1 cellular context compared by ENCODE assay signal in genomic region chr17:39979865-39980401, GRCh38.
A peak's percentile ranks its signal among the peaks of the same experiment; 100 is the strongest.
TF ChIP-seq lines count a peak whose summit lies in the region.

No MANE protein-coding gene starts in this region.

TF ChIP-seq in K562, 482 proteins besides CTCF, POLR2A, EP300 and RAD21 (continued from another document and continues in another):
- TF ChIP-seq CHD7 (IDR thresholded peaks at IDR 0.05; ENCODE audit: low read depth, low read length) (no peak), LCOR (CRISPR knock-in tag; IDR thresholded peaks at IDR 0.05) (no peak), MTA1 (IDR thresholded peaks at IDR 0.05; ENCODE audit: borderline replicate concordance) (peak; percentile 75), ZNF780A (CRISPR knock-in tag; IDR thresholded peaks at IDR 0.05) (no peak), NCOR1 (IDR thresholded peaks at IDR 0.05) (peak; percentile 22; the same call in 1 of the 2 replicates), TGIF2 (CRISPR knock-in tag; IDR thresholded peaks at IDR 0.05) (no peak), ZNF316 (IDR thresholded peaks at IDR 0.05) (no peak), ZNF707 (CRISPR knock-in tag; conservative IDR thresholded peaks at IDR 0.05) (no peak), ZBTB7A (IDR thresholded peaks at IDR 0.05; ENCODE audit: borderline replicate concordance, control insufficient read depth, low read depth, low read length) (no peak; the same call in 1 of the 2 replicates), MCM2 (IDR thresholded peaks at IDR 0.05; ENCODE audit: low read depth) (no peak), ARID3A (IDR thresholded peaks at IDR 0.05; ENCODE audit: borderline replicate concordance, low read depth, low read length) (no peak), EHMT2 (IDR thresholded peaks at IDR 0.05) (peak; percentile 69; the same call in 1 of the 2 replicates), MXI1 (IDR thresholded peaks at IDR 0.05; ENCODE audit: low read depth, low read length) (no peak), NR3C1 (CRISPR knock-in tag; IDR thresholded peaks at IDR 0.05) (no peak), RBM17 (IDR thresholded peaks at IDR 0.05; ENCODE audit: borderline replicate concordance, low read depth, low read length) (no peak), NEUROD1 (IDR thresholded peaks at IDR 0.05; ENCODE audit: borderline replicate concordance, low read depth, low read length, partially characterized antibody) (peak; percentile 54), SMAD1 (IDR thresholded peaks at IDR 0.05; ENCODE audit: low read depth, low read length, partially characterized antibody) (peak; percentile 5), TRIM28 (IDR thresholded peaks at IDR 0.05) (no peak), FOXA3 (CRISPR knock-in tag; conservative IDR thresholded peaks at IDR 0.05 in 1 of 2, IDR thresholded peaks at IDR 0.05 in 1 of 2) (no peak), RHOXF2B (CRISPR knock-in tag; conservative IDR thresholded peaks at IDR 0.05) (no peak), HMBOX1 (IDR thresholded peaks at IDR 0.05) (0 out of 2 replicates have a peak, but pooled peaks have one; percentile 7), ZNF655 (CRISPR knock-in tag; IDR thresholded peaks at IDR 0.05) (no peak), GABPA (tag; conservative IDR thresholded peaks at IDR 0.05; ENCODE audit: low read depth) (no peak), HDAC2 (IDR thresholded peaks at IDR 0.05) (peak; percentile 64), ETS2 (tag; IDR thresholded peaks at IDR 0.05; ENCODE audit: borderline replicate concordance, poor library complexity, severe bottlenecking) (no peak), RFX1 (IDR thresholded peaks at IDR 0.05) (no peak), TSHZ1 (CRISPR knock-in tag; IDR thresholded peaks at IDR 0.05) (no peak), TAF15 (IDR thresholded peaks at IDR 0.05; ENCODE audit: low read depth, low read length) (no peak), CBFA2T2 (conservative IDR thresholded peaks at IDR 0.05) (no peak; the same call in 1 of the 2 replicates), SRSF1 (IDR thresholded peaks at IDR 0.05; ENCODE audit: low read depth, low read length) (no peak), BCOR (IDR thresholded peaks at IDR 0.05) (peak; percentile 53), RREB1 (CRISPR knock-in tag; IDR thresholded peaks at IDR 0.05) (no peak)
